Comparison of ENCODE assay signal across 4 cellular contexts in genomic region chr14:21602181-21602580, GRCh38. TPM values are rescaled to one million over a fixed set of nuclear protein-coding genes. Genes with fewer than 3 reads are reported as not detected.
"Had no signal": no experiment of that assay in that cellular context is flagged by ENCODE, and none has a peak within 500 bp of the region (broad histone marks: within the 10 kb centered on the region; RNA-seq: fewer than 3 reads in every experiment).

No MANE protein-coding gene starts in this region.

RNA-seq across cellular contexts. Expression of gene OR10G3, which starts 22.3 kb away (rescaled TPM):
- total RNA-seq: LHCN-M2, M059J, MCF 10A, NCI-H460 had no signal

RNA-seq across cellular contexts. Expression of gene OR10G2, which starts 32.6 kb away (rescaled TPM):
- total RNA-seq: LHCN-M2, M059J, MCF 10A, NCI-H460 had no signal

RNA-seq across cellular contexts. Expression of gene OR4E2, which starts 51.5 kb away (rescaled TPM):
- total RNA-seq: LHCN-M2, M059J, MCF 10A, NCI-H460 had no signal
